29 cellular contexts compared by ENCODE assay signal in genomic region chr12:77368379-77368778, GRCh38.
DNase-seq lines count a peak whose midpoint lies in the region; ATAC-seq and TF ChIP-seq lines count a peak whose summit lies in the region.
"Had no signal": no experiment of that assay in that cellular context is flagged by ENCODE, and none has a peak within 500 bp of the region (broad histone marks: within the 10 kb centered on the region; RNA-seq: fewer than 3 reads in every experiment).

No MANE protein-coding gene starts in this region.

- no peak for DNase-seq in left colon
- DNase-seq in mucosa of descending colon: no peak
- DNase-seq in heart right ventricle: no peak
- DNase-seq in uterus: no peak
- DNase-seq: 8988T; ACHN; AML-193; BE2C; C1 segment of cervical spinal cord; Caco-2; Calu3; CD4-positive, alpha-beta memory T cell; CD4-positive, alpha-beta T cell; CD4-positive, CD25-positive, alpha-beta regulatory T cell; CD8-positive, alpha-beta memory T cell; CD8-positive, alpha-beta T cell; COR-L47; DMS 273 treated with DMSO at 0.1 percent for 48 hours; DMS153; DMS53; DMS79; DMS79 treated with DMSO at 0.1 percent for 48 hours; DND-41; EL had no signal

- TF ChIP-seq CTCF in mucosa of descending colon (IDR thresholded peaks at IDR 0.05): no peak
- no peak for TF ChIP-seq CTCF in heart right ventricle (IDR thresholded peaks at IDR 0.05)
- no peak for TF ChIP-seq CTCF in uterus (IDR thresholded peaks at IDR 0.05)

- WGBS in heart right ventricle, 2 donors: 96 to 98% methylated on average over 2 of the region's 2 CpGs

- no peaks in the 10 kb centered on the region for H3K9me3 ChIP-seq in mucosa of descending colon
- peaks cover 0 to 8% (median 0%) of the 10 kb centered on the region in 11 donors for H3K9me3 ChIP-seq in heart right ventricle
- H3K9me3 ChIP-seq in uterus: no peaks in the 10 kb centered on the region
- H3K9me3 ChIP-seq: A549; BE2C; BLaER1; BLaER1 treated with 17β-estradiol and CSF1 and Interleukin-3, amounts not matched to agents 10 nM and 100 nM; Caco-2 had no signal

- no peak overlapping the region for H3K27ac ChIP-seq in heart right ventricle
- no peak overlapping the region for H3K27ac ChIP-seq in uterus
- H3K27ac ChIP-seq: 22Rv1; A549; BLaER1; BLaER1 treated with 17β-estradiol and CSF1 and Interleukin-3, amounts not matched to agents 10 nM and 100 nM; C4-2B had no signal

- intact Hi-C loops in left colon (cut with DNase I, micrococcal nuclease): no loop called here
- intact Hi-C loops in mucosa of descending colon (cut with DNase I, micrococcal nuclease): no loop called here
- intact Hi-C loops in heart right ventricle (cut with DNase I): no loop called here
- intact Hi-C loops in uterus (cut with DNase I; ENCODE audit: low total_unique reads): no loop called here

- H3K4me3 ChIP-seq in mucosa of descending colon (no peak overlapping the region), heart right ventricle (no peak overlapping the region), uterus (no peak overlapping the region)
- H3K4me3 ChIP-seq: A549; BLaER1; BLaER1 treated with 17β-estradiol and CSF1 and Interleukin-3, amounts not matched to agents 10 nM and 100 nM had no signal

- ATAC-seq in left colon: peak; percentile 69
- ATAC-seq in mucosa of descending colon: peak; percentile 62
- no peak for ATAC-seq in heart right ventricle
- ATAC-seq: A549; CD8-positive, alpha-beta T cell had no signal

- no peaks in the 10 kb centered on the region for H3K36me3 ChIP-seq in mucosa of descending colon (ENCODE audit: low read depth)
- no peaks in the 10 kb centered on the region for H3K36me3 ChIP-seq in heart right ventricle
- H3K36me3 ChIP-seq in uterus: no peaks in the 10 kb centered on the region
- H3K36me3 ChIP-seq: BE2C; BLaER1; BLaER1 treated with 17β-estradiol and CSF1 and Interleukin-3, amounts not matched to agents 10 nM and 100 nM had no signal

- H3K27me3 ChIP-seq in heart right ventricle: no peaks in the 10 kb centered on the region
- no peaks in the 10 kb centered on the region for H3K27me3 ChIP-seq in uterus
- H3K27me3 ChIP-seq: BE2C; BLaER1; BLaER1 treated with 17β-estradiol and CSF1 and Interleukin-3, amounts not matched to agents 10 nM and 100 nM had no signal

- H3K4me1 ChIP-seq in mucosa of descending colon (ENCODE audit: low read depth): peaks cover 3% of the 10 kb centered on the region
- H3K4me1 ChIP-seq in heart right ventricle: no peaks in the 10 kb centered on the region
- H3K4me1 ChIP-seq in uterus: no peaks in the 10 kb centered on the region
- H3K4me1 ChIP-seq: A549; BE2C; BLaER1; BLaER1 treated with 17β-estradiol and CSF1 and Interleukin-3, amounts not matched to agents 10 nM and 100 nM; Caco-2 had no signal

- TF ChIP-seq POLR2A in uterus (IDR thresholded peaks at IDR 0.05): no peak

Comparison
In these comparisons a context has a peak if more than half of its experiments do, and no peak if none do; other contexts are left out.
1. ATAC-seq: peak in left colon (single experiment) and mucosa of descending colon (single experiment); none in heart right ventricle (0 of 8).